Comparison of ENCODE assay signal across 13 cellular contexts in the genomic region with DNA sequence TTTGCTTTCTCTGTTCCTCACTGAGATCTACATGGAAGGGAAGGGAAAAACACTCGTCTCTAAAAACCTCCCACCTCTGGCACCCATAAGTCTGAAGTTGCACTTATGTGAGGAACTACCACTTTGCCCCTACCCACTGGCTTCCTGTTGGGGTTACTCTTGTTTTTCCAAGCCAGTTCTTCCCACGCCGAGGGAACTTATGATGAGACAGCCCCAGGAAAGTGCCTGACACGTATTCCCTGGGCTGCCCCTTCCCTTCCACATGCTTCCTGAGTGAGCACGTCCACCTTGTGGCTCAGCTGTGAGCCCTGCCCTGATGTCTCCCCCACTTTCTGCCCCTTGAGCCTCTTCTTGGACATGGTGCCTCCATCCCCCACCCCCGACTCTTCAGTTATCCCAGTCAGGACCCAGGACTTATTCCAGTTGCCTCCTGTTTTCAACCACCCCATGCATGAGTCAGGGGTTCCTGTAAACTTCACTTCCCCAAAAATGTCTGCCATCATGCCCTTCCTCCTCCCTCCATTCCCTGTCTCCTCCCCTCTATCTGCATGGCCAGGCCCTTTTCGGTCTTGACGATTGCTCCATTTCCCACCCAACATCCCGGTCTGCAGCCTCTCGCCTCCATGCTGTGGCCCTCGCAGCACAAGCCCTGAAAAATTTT. TPM values are rescaled to one million over a fixed set of nuclear protein-coding genes. Genes with fewer than 3 reads are reported as not detected.
DNase-seq lines count a peak whose midpoint lies in the region; ATAC-seq and TF ChIP-seq lines count a peak whose summit lies in the region.
"Had no signal": no experiment of that assay in that cellular context is flagged by ENCODE, and none has a peak within 500 bp of the region (broad histone marks: within the 10 kb centered on the region; RNA-seq: fewer than 3 reads in every experiment).

No MANE protein-coding gene starts in this region.

- no peak overlapping the region for H3K4me2 ChIP-seq in mesendoderm (ENCODE audit: low read length)

- WGBS in mesendoderm (ENCODE audit: extremely low coverage, insufficient coverage, low lambda C conversion rate) = no CpG with 5 or more reads among the region's 11 CpGs

- no peak for TF ChIP-seq CTCF in HFFc6 (IDR thresholded peaks at IDR 0.05)

- H2BK120ac ChIP-seq in mesendoderm (ENCODE audit: low read depth, low read length) = no peak overlapping the region

- no peak overlapping the region for H3K27ac ChIP-seq in mesendoderm (ENCODE audit: low read depth, low read length)
- H3K27ac ChIP-seq: psoas muscle had no signal

- H3K9ac ChIP-seq in mesendoderm (ENCODE audit: low read length) = no peak overlapping the region

- H3K79me2 ChIP-seq in mesendoderm (ENCODE audit: control insufficient read depth, insufficient read depth, low read length) = no peaks in the 10 kb centered on the region

- no peaks in the 10 kb centered on the region for H3K36me3 Mint-ChIP-seq in T-helper 2 cell treated with Interferon-gamma antibody and Interleukin-4, amounts not matched to agents 5 μg/mL and 100 μg/mL, for 36 hours (ENCODE audit: low read depth)
- no peaks in the 10 kb centered on the region for H3K36me3 Mint-ChIP-seq in stimulated activated effector memory CD8-positive, alpha-beta T cell treated with anti-CD3 and anti-CD28 coated beads, Interleukin-12 subunit alpha, Interleukin-12 subunit beta, amount 100 ng/mL, for 72 hours
- H3K36me3 Mint-ChIP-seq in HFFc6 (ENCODE audit: low read depth) = no peaks in the 10 kb centered on the region

- no peaks in the 10 kb centered on the region for H3K36me3 ChIP-seq in mesendoderm (ENCODE audit: control insufficient read depth, insufficient read depth, low read length)

- H3K4me1 Mint-ChIP-seq in T-helper 2 cell treated with Interferon-gamma antibody and Interleukin-4, amounts not matched to agents 5 μg/mL and 100 μg/mL, for 36 hours (ENCODE audit: low read depth) = peaks cover 11% of the 10 kb centered on the region
- H3K4me1 Mint-ChIP-seq in stimulated activated effector memory CD8-positive, alpha-beta T cell treated with anti-CD3 and anti-CD28 coated beads, Interleukin-12 subunit alpha, Interleukin-12 subunit beta, amount 100 ng/mL, for 72 hours = peaks cover 54% of the 10 kb centered on the region
- H3K4me1 Mint-ChIP-seq in HFFc6 (ENCODE audit: low read depth) = no peaks in the 10 kb centered on the region

- no peak overlapping the region for H3K4me3 Mint-ChIP-seq in T-helper 2 cell treated with Interferon-gamma antibody and Interleukin-4, amounts not matched to agents 5 μg/mL and 100 μg/mL, for 36 hours
- H3K4me3 Mint-ChIP-seq in stimulated activated effector memory CD8-positive, alpha-beta T cell treated with anti-CD3 and anti-CD28 coated beads, Interleukin-12 subunit alpha, Interleukin-12 subunit beta, amount 100 ng/mL, for 72 hours = peak overlapping the region; percentile 12
- H3K4me3 Mint-ChIP-seq in HFFc6 = no peak overlapping the region
- H3K4me3 Mint-ChIP-seq: T-helper 1 cell treated with Interleukin-12 subunit alpha and Interleukin-12 subunit beta and Interleukin-4 antibody, amounts not matched to agents 30 μg/mL and 1 μg/mL, for 36 hours had no signal

- H3K9me3 Mint-ChIP-seq in T-helper 2 cell treated with Interferon-gamma antibody and Interleukin-4, amounts not matched to agents 5 μg/mL and 100 μg/mL, for 36 hours = no peaks in the 10 kb centered on the region
- H3K9me3 Mint-ChIP-seq in stimulated activated effector memory CD8-positive, alpha-beta T cell treated with anti-CD3 and anti-CD28 coated beads, Interleukin-12 subunit alpha, Interleukin-12 subunit beta, amount 100 ng/mL, for 72 hours = no peaks in the 10 kb centered on the region
- peaks cover 15% of the 10 kb centered on the region; the same call in 1 of the 2 replicates for H3K9me3 Mint-ChIP-seq in HFFc6

- H3K56ac ChIP-seq in mesendoderm (ENCODE audit: low read length) = no peak overlapping the region

- no peak overlapping the region for H4K8ac ChIP-seq in mesendoderm (ENCODE audit: low read depth, low read length)

- H3K27me3 Mint-ChIP-seq in T-helper 2 cell treated with Interferon-gamma antibody and Interleukin-4, amounts not matched to agents 5 μg/mL and 100 μg/mL, for 36 hours (ENCODE audit: low read depth) = peaks cover 20% of the 10 kb centered on the region
- 0 out of 2 replicates have a peak, but pooled peaks cover 4% of the 10 kb centered on the region for H3K27me3 Mint-ChIP-seq in HFFc6 (ENCODE audit: insufficient read depth)

- H2BK15ac ChIP-seq in mesendoderm (replicated peaks; ENCODE audit: low read depth) = no peak overlapping the region

- peak overlapping the region; percentile 27 for H3K27ac Mint-ChIP-seq in T-helper 2 cell treated with Interferon-gamma antibody and Interleukin-4, amounts not matched to agents 5 μg/mL and 100 μg/mL, for 36 hours
- peak overlapping the region; percentile 62 for H3K27ac Mint-ChIP-seq in stimulated activated effector memory CD8-positive, alpha-beta T cell treated with anti-CD3 and anti-CD28 coated beads, Interleukin-12 subunit alpha, Interleukin-12 subunit beta, amount 100 ng/mL, for 72 hours
- no peak overlapping the region for H3K27ac Mint-ChIP-seq in HFFc6
- H3K27ac Mint-ChIP-seq: T-helper 1 cell treated with Interleukin-12 subunit alpha and Interleukin-12 subunit beta and Interleukin-4 antibody, amounts not matched to agents 30 μg/mL and 1 μg/mL, for 36 hours had no signal

- no peaks in the 10 kb centered on the region for H3K79me1 ChIP-seq in mesendoderm (ENCODE audit: low read length)

- H3K4me1 ChIP-seq in mesendoderm (ENCODE audit: control insufficient read depth, low read depth, low read length) = no peaks in the 10 kb centered on the region
- H3K4me1 ChIP-seq: psoas muscle had no signal

- ATAC-seq in left lobe of liver = peak; percentile 41
- ATAC-seq in stimulated activated effector memory CD8-positive, alpha-beta T cell treated with anti-CD3 and anti-CD28 coated beads, Interleukin-12 subunit alpha, Interleukin-12 subunit beta, amount 100 ng/mL, for 72 hours = no peak

- no peak for DNase-seq in T-helper 2 cell treated with Interferon-gamma antibody and Interleukin-4, amounts not matched to agents 5 μg/mL and 100 μg/mL, for 36 hours (ENCODE audit: low spot score)
- no peak for DNase-seq in T-helper 2 cell
- DNase-seq in UCSD-AML1 (lab: John Stamatoyannopoulos, UW; ENCODE audit: unreplicated experiment) = peak; percentile 73
- peak; percentile 46 for DNase-seq in left lobe of liver (ENCODE audit: low spot score)
- no peak for DNase-seq in stimulated activated effector memory CD8-positive, alpha-beta T cell treated with anti-CD3 and anti-CD28 coated beads, Interleukin-12 subunit alpha, Interleukin-12 subunit beta, amount 100 ng/mL, for 72 hours (ENCODE audit: low spot score in 2 of 2)
- DNase-seq in mesendoderm = no peak
- DNase-seq in NCI-H446 treated with DMSO at 0.1 percent for 48 hours (lab: John Stamatoyannopoulos, UW) = no peak
- DNase-seq in HFFc6 = no peak
- DNase-seq: effector CD8-positive, alpha-beta T cell; NCI-H524; psoas muscle had no signal

- no peaks in the 10 kb centered on the region for H3K27me3 ChIP-seq in mesendoderm (ENCODE audit: insufficient read depth, low read length, poor library complexity)

- no peak overlapping the region for H3K23ac ChIP-seq in mesendoderm (ENCODE audit: low read length)

- no peak overlapping the region for H3K18ac ChIP-seq in mesendoderm (ENCODE audit: low read length)

- H2AK5ac ChIP-seq in mesendoderm (ENCODE audit: low read length) = no peak overlapping the region

- no peak overlapping the region for H3K4me3 ChIP-seq in mesendoderm (ENCODE audit: low read length)
- H3K4me3 ChIP-seq: psoas muscle had no signal

- H2BK5ac ChIP-seq in mesendoderm (ENCODE audit: low read length) = no peak overlapping the region

- no peak overlapping the region for H3K4ac ChIP-seq in mesendoderm (ENCODE audit: low read depth, low read length)

- no peak overlapping the region for H4K5ac ChIP-seq in mesendoderm (ENCODE audit: low read length)

RNA-seq across cellular contexts. Expression of a gene that starts 5.1 kb away (rescaled TPM):
- total RNA-seq in left lobe of liver = 3.8 TPM
- not detected for polyA plus RNA-seq in mesendoderm (2013, experiment 1 of 2)
- not detected for polyA plus RNA-seq in mesendoderm (2013, experiment 2 of 2)
- total RNA-seq in HFFc6 (2021; fragmentation: NEBNext Ultra II Directional; extraction: Animal tissue kit (Norgen Biotek cat#: 25700)) = not detected
- polyA plus RNA-seq: IgD-negative memory B cell had no signal

RNA-seq across cellular contexts. Expression of a gene that starts 12.3 kb away (rescaled TPM):
- total RNA-seq in left lobe of liver = 4.8 TPM
- not detected for polyA plus RNA-seq in mesendoderm (2013, experiment 1 of 2)
- polyA plus RNA-seq in mesendoderm (2013, experiment 2 of 2) = not detected
- total RNA-seq in HFFc6 (2021; fragmentation: NEBNext Ultra II Directional; extraction: Animal tissue kit (Norgen Biotek cat#: 25700)) = not detected

RNA-seq across cellular contexts. Expression of a gene that starts 28.8 kb away (rescaled TPM):
- 4.4 TPM for total RNA-seq in left lobe of liver
- polyA plus RNA-seq in mesendoderm (2013, experiment 1 of 2) = 3.1 TPM
- 3.3 TPM for polyA plus RNA-seq in mesendoderm (2013, experiment 2 of 2)
- 1 to 10 TPM; 5.0 to 8.9 (median 5.9) TPM for total RNA-seq in HFFc6 (2021; fragmentation: NEBNext Ultra II Directional; extraction: Animal tissue kit (Norgen Biotek cat#: 25700))

RNA-seq across cellular contexts. Expression of a gene that starts 54.3 kb away (rescaled TPM):
- not detected for total RNA-seq in left lobe of liver
- 0.21 TPM for polyA plus RNA-seq in mesendoderm (2013, experiment 1 of 2)
- polyA plus RNA-seq in mesendoderm (2013, experiment 2 of 2) = 0.15 TPM
- under 1 TPM in 1 of 6 experiments, not detected in 5; 0.23 TPM for total RNA-seq in HFFc6 (2021; fragmentation: NEBNext Ultra II Directional; extraction: Animal tissue kit (Norgen Biotek cat#: 25700))
- total RNA-seq: psoas muscle had no signal
- polyA plus RNA-seq: IgD-negative memory B cell had no signal

Comparison
In these comparisons a context has a peak if more than half of its experiments do, and no peak if none do; other contexts are left out.
1. DNase-seq: peak in UCSD-AML1 (single experiment) and left lobe of liver (single experiment); none in T-helper 2 cell treated with Interferon-gamma antibody and Interleukin-4, amounts not matched to agents 5 μg/mL and 100 μg/mL, for 36 hours (single experiment), T-helper 2 cell (0 of 5), stimulated activated effector memory CD8-positive, alpha-beta T cell treated with anti-CD3 and anti-CD28 coated beads, Interleukin-12 subunit alpha, Interleukin-12 subunit beta, amount 100 ng/mL, for 72 hours (0 of 2), mesendoderm (single experiment), NCI-H446 treated with DMSO at 0.1 percent for 48 hours (single experiment) and HFFc6 (single experiment).